11 cellular contexts compared by ENCODE assay signal in the genomic region with DNA sequence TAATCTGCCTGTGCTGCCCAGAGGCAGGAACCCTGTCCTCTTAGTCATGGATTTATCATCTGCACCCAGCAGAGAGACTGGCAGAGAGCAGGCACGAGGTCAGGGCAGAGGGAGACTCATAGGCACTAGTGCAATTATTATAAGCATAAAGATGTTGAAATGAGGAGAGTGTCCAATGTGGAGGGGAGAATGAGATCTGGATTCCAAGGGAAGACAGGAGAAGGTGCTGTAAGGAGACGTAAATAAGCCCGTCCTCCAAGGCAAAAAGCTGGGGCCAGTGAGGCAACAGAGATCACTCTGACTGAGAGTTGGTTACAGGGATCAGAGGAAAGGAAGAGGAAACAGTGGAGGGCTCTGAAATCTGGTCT.
DNase-seq lines count a peak whose midpoint lies in the region; FAIRE-seq and TF ChIP-seq lines count a peak whose summit lies in the region.
"Had no signal": no experiment of that assay in that cellular context is flagged by ENCODE, and none has a peak within 500 bp of the region (broad histone marks: within the 10 kb centered on the region; RNA-seq: fewer than 3 reads in every experiment).

No MANE protein-coding gene starts in this region.

- no peaks in the 10 kb centered on the region for H3K36me3 ChIP-seq in neuronal stem cell (replicated peaks in 1 of 2; ENCODE audit: control insufficient read depth in 2 of 2, insufficient read depth in 2 of 2, low read length in 2 of 2)

- H3K4me1 ChIP-seq in neuronal stem cell (ENCODE audit: control insufficient read depth in 2 of 2, insufficient read depth in 1 of 2, low read depth in 1 of 2, low read length in 2 of 2): peaks cover 0 to 2% of the 10 kb centered on the region in 2 donors

- no peak overlapping the region for H2BK5ac ChIP-seq in neuronal stem cell (ENCODE audit: low read length)

- no peak overlapping the region for H3K14ac ChIP-seq in neuronal stem cell (ENCODE audit: low read length)

- TF ChIP-seq CTCF in epithelial cell of esophagus (IDR thresholded peaks at IDR 0.05; ENCODE audit: insufficient read depth, low read depth, low read length, missing control alignments): no peak
- no peak for TF ChIP-seq CTCF in GM13976 (IDR thresholded peaks at IDR 0.05; ENCODE audit: borderline replicate concordance, control extremely low read depth, extremely low read depth, insufficient read depth, missing control alignments)

- no peak overlapping the region for H3K23ac ChIP-seq in neuronal stem cell (ENCODE audit: low read depth, low read length, poor library complexity)

- FAIRE-seq in RCC 7860 (lab: Jason Lieb, UNC): peak; percentile 91

- H3K4me3 ChIP-seq in epithelial cell of esophagus (ENCODE audit: low read length) (no peak overlapping the region), neuronal stem cell (ENCODE audit: low read length in 2 of 2) (no peak overlapping the region)

- H2BK120ac ChIP-seq in neuronal stem cell (ENCODE audit: low read depth, low read length): no peak overlapping the region

- H3K4me2 ChIP-seq in neuronal stem cell (ENCODE audit: insufficient read depth, low read length, poor library complexity, severe bottlenecking): no peak overlapping the region

- no peak overlapping the region for H2AK5ac ChIP-seq in neuronal stem cell (ENCODE audit: low read depth, low read length)

- no peaks in the 10 kb centered on the region for H3K27me3 ChIP-seq in neuronal stem cell (ENCODE audit: control insufficient read depth in 3 of 3, insufficient read depth in 3 of 3, low read depth in 1 of 3, low read length in 3 of 3)

- H4K91ac ChIP-seq in neuronal stem cell (ENCODE audit: low read depth, low read length, poor library complexity): no peak overlapping the region

- H3K9me3 ChIP-seq in neuronal stem cell (replicated peaks in 1 of 2; ENCODE audit: control insufficient read depth in 2 of 2, insufficient read depth in 1 of 2, low read depth in 1 of 2, low read length in 2 of 2): no peaks in the 10 kb centered on the region

- no peak overlapping the region for H2BK15ac ChIP-seq in neuronal stem cell (ENCODE audit: low read length)

- H3K9ac ChIP-seq in neuronal stem cell (ENCODE audit: low read depth, low read length, poor library complexity): no peak overlapping the region

- H4K8ac ChIP-seq in neuronal stem cell (ENCODE audit: low read depth, low read length): no peak overlapping the region

- no peak overlapping the region for H3K27ac ChIP-seq in neuronal stem cell (replicated peaks; ENCODE audit: low read length)

- DNase-seq in ELF-1 (ENCODE audit: low read depth, low spot score) (peak; percentile 44), RCC 7860 (ENCODE audit: low spot score) (peak; percentile 87), epithelial cell of esophagus (ENCODE audit: low read depth) (peak; percentile 83), neuronal stem cell (ENCODE audit: low spot score) (no peak), HT-29 (ENCODE audit: low spot score) (no peak), NCI-H2081 (lab: John Stamatoyannopoulos, UW) (no peak), NCI-H187 (lab: John Stamatoyannopoulos, UW) (no peak), GM13976 (ENCODE audit: low spot score) (no peak)
- DNase-seq: activated B cell treated with CpG ODN at 0.5 μM for 24 hours; CD4-positive, CD25-positive, alpha-beta regulatory T cell; MV-4-11 had no signal

- H3K4ac ChIP-seq in neuronal stem cell (ENCODE audit: low read length): no peak overlapping the region

- H2AFZ ChIP-seq in neuronal stem cell (ENCODE audit: low read length): peak overlapping the region; percentile 8

- no peak overlapping the region for H3K18ac ChIP-seq in neuronal stem cell (ENCODE audit: low read length)

- H2BK12ac ChIP-seq in neuronal stem cell (ENCODE audit: low read length): no peak overlapping the region

- WGBS in neuronal stem cell (ENCODE audit: extremely low coverage in 2 of 2, insufficient read length in 2 of 2, insufficient replicate concordance in 1 of 2), 2 donors: no CpG with 5 or more reads among the region's 3 CpGs

- in situ Hi-C loops in GM13976 (cut with MboI; ENCODE audit: low sequenced_read_pairs, unreplicated experiment): no loop called here

- H3K79me1 ChIP-seq in neuronal stem cell (ENCODE audit: low read depth, low read length): no peaks in the 10 kb centered on the region

Comparison
In these comparisons a context has a peak if more than half of its experiments do, and no peak if none do; other contexts are left out.
1. DNase-seq: peak in ELF-1 (single experiment), RCC 7860 (single experiment) and epithelial cell of esophagus (single experiment); none in neuronal stem cell (single experiment), HT-29 (single experiment), NCI-H2081 (0 of 2), NCI-H187 (0 of 2) and GM13976 (single experiment).